In genomic region chr19:39398297-39398864, GRCh38 we compare ENCODE assay signal across 6 cellular contexts. TPM values are rescaled to one million over a fixed set of nuclear protein-coding genes. Genes with fewer than 3 reads are reported as not detected.
DNase-seq lines count a peak whose midpoint lies in the region; ATAC-seq, FAIRE-seq and TF ChIP-seq lines count a peak whose summit lies in the region.

No MANE protein-coding gene starts in this region.

- no peak for DNase-seq in GM12891 (ENCODE audit: insufficient read length, low spot score)
- DNase-seq in activated CD4-positive, alpha-beta T cell treated with anti-CD3 and anti-CD28 coated beads, Interleukin-2, amount 10 ng/mL, durations not matched to agents 24 days and 14 days: peak; percentile 84
- DNase-seq in cardiac septum (ENCODE audit: low spot score): peak; percentile 96
- DNase-seq in stomach: peak; percentile 73
- DNase-seq in cerebellum (ENCODE audit: low spot score): no peak

- H3K36me3 ChIP-seq in stomach: peaks cover 14 to 39% (median 36%) of the 10 kb centered on the region in 4 donors

- FAIRE-seq in GM12891 (lab: Jason Lieb, UNC): peak; percentile 38

- no peak for TF ChIP-seq EP300 in stomach (IDR thresholded peaks at IDR 0.05)

- H3K4me1 Mint-ChIP-seq in activated CD4-positive, alpha-beta T cell treated with anti-CD3 and anti-CD28 coated beads, Interleukin-2, amount 10 ng/mL, durations not matched to agents 24 days and 14 days: peaks cover 54% of the 10 kb centered on the region

- peak overlapping the region in 1 of 4 donors; percentile 24 for H3K4me3 ChIP-seq in stomach

- WGBS in stomach, 5 donors: 49 to 71% (median 66%) methylated on average over 6 to 11 of the region's 11 CpGs

- no peaks in the 10 kb centered on the region for H3K27me3 Mint-ChIP-seq in activated CD4-positive, alpha-beta T cell treated with anti-CD3 and anti-CD28 coated beads, Interleukin-2, amount 10 ng/mL, durations not matched to agents 24 days and 14 days

- peak overlapping the region; percentile 90 for H3K27ac Mint-ChIP-seq in activated CD4-positive, alpha-beta T cell treated with anti-CD3 and anti-CD28 coated beads, Interleukin-2, amount 10 ng/mL, durations not matched to agents 24 days and 14 days

- H3K36me3 Mint-ChIP-seq in activated CD4-positive, alpha-beta T cell treated with anti-CD3 and anti-CD28 coated beads, Interleukin-2, amount 10 ng/mL, durations not matched to agents 24 days and 14 days (ENCODE audit: low read depth): peaks cover 24% of the 10 kb centered on the region

- intact Hi-C loops in activated CD4-positive, alpha-beta T cell treated with anti-CD3 and anti-CD28 coated beads, Interleukin-2, amount 10 ng/mL, durations not matched to agents 24 days and 14 days (cut with micrococcal nuclease): no loop called here
- intact Hi-C loops in cardiac septum (cut with DNase I): loop anchor here (5.0 kb wide), 1 partner anchor 134 kb away; the partner anchor contains the start of gene EID2B
- intact Hi-C loops in stomach (cut with DNase I; ENCODE audit: low total_unique reads): no loop called here

- no peak for TF ChIP-seq CTCF in stomach (IDR thresholded peaks at IDR 0.05)

- no peaks in the 10 kb centered on the region for H3K9me3 Mint-ChIP-seq in activated CD4-positive, alpha-beta T cell treated with anti-CD3 and anti-CD28 coated beads, Interleukin-2, amount 10 ng/mL, durations not matched to agents 24 days and 14 days

- no peaks in the 10 kb centered on the region for H3K9me3 ChIP-seq in stomach

- ATAC-seq in HG03196 (IDR thresholded peaks at IDR 0.05; ENCODE audit: unreplicated experiment): no peak

- peaks cover 36 to 72% (median 50%) of the 10 kb centered on the region in 4 donors for H3K4me1 ChIP-seq in stomach

- H3K27me3 ChIP-seq in stomach: no peaks in the 10 kb centered on the region

- H3K27ac ChIP-seq in stomach: peak overlapping the region; percentile 84 to 100 (median 98)

- TF ChIP-seq POLR2A in GM12891 (IDR thresholded peaks at IDR 0.05; ENCODE audit: low read depth, low read length) (no peak), stomach (IDR thresholded peaks at IDR 0.05) (no peak)

- peak overlapping the region; percentile 60 for H3K4me3 Mint-ChIP-seq in activated CD4-positive, alpha-beta T cell treated with anti-CD3 and anti-CD28 coated beads, Interleukin-2, amount 10 ng/mL, durations not matched to agents 24 days and 14 days

TF ChIP-seq in GM12891, 5 proteins besides CTCF, POLR2A, EP300 and RAD21:
- TF ChIP-seq POU2F2 (IDR thresholded peaks at IDR 0.05; ENCODE audit: low read depth, low read length): no peak
- peak; percentile 83 for TF ChIP-seq SPI1 (IDR thresholded peaks at IDR 0.05; ENCODE audit: low read depth, low read length)
- peak; percentile 26; the same call in 1 of the 2 replicates for TF ChIP-seq POLR2AphosphoS5 (IDR thresholded peaks at IDR 0.05; ENCODE audit: low read depth, low read length)
- no peak for TF ChIP-seq TAF1 (IDR thresholded peaks at IDR 0.05; ENCODE audit: low read depth, low read length)

RNA-seq across cellular contexts. Expression of gene MED29, which starts 7.2 kb away (rescaled TPM):
- 13.1 TPM for polyA plus RNA-seq in GM12891 (2012; ENCODE audit: low read depth, missing spikeins)
- total RNA-seq in activated CD4-positive, alpha-beta T cell treated with anti-CD3 and anti-CD28 coated beads, Interleukin-2, amount 10 ng/mL, durations not matched to agents 24 days and 14 days: 36.0 and 38.7 TPM in 2 replicates
- total RNA-seq in cardiac septum: 26.3 TPM
- 10 to 100 TPM in 4 of 5 donors, 1 to 10 TPM in 1; 6.4 to 91.0 (median 23.0) TPM for total RNA-seq in stomach
- 10 to 100 TPM; 20.4 to 22.1 (median 20.5) TPM for polyA plus RNA-seq in stomach
- total RNA-seq in cerebellum: 14.1 TPM

RNA-seq across cellular contexts. Expression of gene PAF1, which starts 7.5 kb away (rescaled TPM):
- 30.3 TPM for polyA plus RNA-seq in GM12891 (2012; ENCODE audit: low read depth, missing spikeins)
- 47.1 and 50.6 TPM in 2 replicates for total RNA-seq in activated CD4-positive, alpha-beta T cell treated with anti-CD3 and anti-CD28 coated beads, Interleukin-2, amount 10 ng/mL, durations not matched to agents 24 days and 14 days
- 38.0 TPM for total RNA-seq in cardiac septum
- 10 to 100 TPM in 3 of 5 donors, 1 to 10 TPM in 2; 7.0 to 77.2 (median 21.4) TPM for total RNA-seq in stomach
- 10 to 100 TPM; 31.7 to 49.0 (median 32.2) TPM for polyA plus RNA-seq in stomach
- 18.6 TPM for total RNA-seq in cerebellum

RNA-seq across cellular contexts. Expression of gene ZFP36, which starts 8.3 kb away (rescaled TPM):
- 24.7 TPM for polyA plus RNA-seq in GM12891 (2012; ENCODE audit: low read depth, missing spikeins)
- total RNA-seq in activated CD4-positive, alpha-beta T cell treated with anti-CD3 and anti-CD28 coated beads, Interleukin-2, amount 10 ng/mL, durations not matched to agents 24 days and 14 days: 35.7 and 39.9 TPM in 2 replicates
- total RNA-seq in cardiac septum: 53.0 TPM
- total RNA-seq in stomach: 1,000 to 10,000 TPM in 1 of 5 donors, 100 to 1,000 TPM in 3, 10 to 100 TPM in 1; 26.1 to 1,667 (median 340) TPM
- polyA plus RNA-seq in stomach: 100 to 1,000 TPM; 127 to 150 (median 136) TPM
- total RNA-seq in cerebellum: 1.9 TPM

RNA-seq across cellular contexts. Expression of gene PLEKHG2, which starts 14.1 kb away (rescaled TPM):
- 35.3 TPM for polyA plus RNA-seq in GM12891 (2012; ENCODE audit: low read depth, missing spikeins)
- 42.0 and 46.1 TPM in 2 replicates for total RNA-seq in activated CD4-positive, alpha-beta T cell treated with anti-CD3 and anti-CD28 coated beads, Interleukin-2, amount 10 ng/mL, durations not matched to agents 24 days and 14 days
- total RNA-seq in cardiac septum: 25.1 TPM
- total RNA-seq in stomach: 10 to 100 TPM in 2 of 5 donors, 1 to 10 TPM in 3; 1.4 to 20.2 (median 8.5) TPM
- 1 to 10 TPM; 4.6 to 6.3 (median 4.9) TPM for polyA plus RNA-seq in stomach
- total RNA-seq in cerebellum: 20.9 TPM

RNA-seq across cellular contexts. Expression of gene RPS16, which starts 37.4 kb away (rescaled TPM):
- polyA plus RNA-seq in GM12891 (2012; ENCODE audit: low read depth, missing spikeins): 5,893 TPM
- total RNA-seq in activated CD4-positive, alpha-beta T cell treated with anti-CD3 and anti-CD28 coated beads, Interleukin-2, amount 10 ng/mL, durations not matched to agents 24 days and 14 days: 2,597 and 2,671 TPM in 2 replicates
- total RNA-seq in cardiac septum: 1,084 TPM
- 1,000 to 10,000 TPM in 3 of 5 donors, 100 to 1,000 TPM in 1, 10 to 100 TPM in 1; 69.0 to 2,451 (median 1,419) TPM for total RNA-seq in stomach
- polyA plus RNA-seq in stomach: 1,000 to 10,000 TPM; 3,264 to 4,294 (median 3,586) TPM
- total RNA-seq in cerebellum: 48.1 TPM

Comparison
In these comparisons a context has a peak if more than half of its experiments do, and no peak if none do; other contexts are left out.
1. DNase-seq: peak in activated CD4-positive, alpha-beta T cell treated with anti-CD3 and anti-CD28 coated beads, Interleukin-2, amount 10 ng/mL, durations not matched to agents 24 days and 14 days (single experiment), cardiac septum (single experiment) and stomach (single experiment); none in GM12891 (single experiment) and cerebellum (single experiment).